ENCODE assay signal across 8 cellular contexts in the genomic region with DNA sequence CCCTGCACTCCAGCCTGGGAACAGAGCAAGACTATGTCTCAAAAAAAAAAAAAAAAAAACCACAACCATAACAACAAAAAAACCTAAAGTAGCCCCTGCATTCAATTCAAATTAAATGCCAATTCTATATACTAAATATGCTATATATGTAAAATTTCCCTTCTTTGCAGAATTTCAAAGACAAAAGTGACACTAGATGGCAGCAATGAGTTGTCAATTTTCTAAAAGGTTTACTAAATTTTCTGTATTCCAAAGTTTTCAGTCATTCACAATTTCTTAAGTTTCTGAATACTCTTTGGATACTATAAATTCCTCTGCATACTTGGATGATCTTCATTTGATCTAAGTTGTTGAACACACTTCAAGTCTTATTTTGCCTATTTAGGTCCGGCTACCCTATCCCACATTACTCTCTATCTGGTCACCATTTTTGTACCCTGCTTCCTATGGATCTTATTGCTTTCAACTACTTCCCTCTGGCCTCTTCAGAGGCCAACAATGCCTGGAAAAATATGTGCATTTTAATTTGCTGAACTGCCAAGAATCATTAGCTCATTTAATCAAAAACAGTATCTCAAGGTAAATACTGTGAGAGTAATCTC. TPM values are rescaled to one million over a fixed set of nuclear protein-coding genes. Genes with fewer than 3 reads are reported as not detected.
DNase-seq lines count a peak whose midpoint lies in the region; TF ChIP-seq lines count a peak whose summit lies in the region.

No MANE protein-coding gene starts in this region.

- no peak overlapping the region for H3K4me3 ChIP-seq in MG63
- H3K4me3 ChIP-seq in sigmoid colon, result no peak overlapping the region

- H3K27me3 ChIP-seq in MG63 (no peaks in the 10 kb centered on the region), sigmoid colon (no peaks in the 10 kb centered on the region)

- peak; percentile 15 for DNase-seq in NCI-H510A treated with DMSO at 0.1 percent for 48 hours (lab: John Stamatoyannopoulos, UW)
- no peak for DNase-seq in NCI-H510A (lab: John Stamatoyannopoulos, UW)
- DNase-seq in NCI-H1694 treated with DMSO at 0.1 percent for 48 hours (lab: John Stamatoyannopoulos, UW), result peak; percentile 14
- DNase-seq in dermis blood vessel endothelial cell, result peak; percentile 56
- DNase-seq in progenitor cell of endocrine pancreas (ENCODE audit: low spot score, unreplicated experiment), result no peak
- DNase-seq in NCI-H226, result no peak
- no peak for DNase-seq in MG63
- no peak for DNase-seq in sigmoid colon

- H3K4me1 ChIP-seq in sigmoid colon, result peaks cover 0 to 43% (median 31%) of the 10 kb centered on the region in 4 donors

- whole genome bisulfite sequencing in sigmoid colon, 2 donors, result 79 to 88% methylated on average over 1 of the region's 1 CpG

- H3K9me3 Mint-ChIP-seq in progenitor cell of endocrine pancreas (ENCODE audit: low read depth), result no peaks in the 10 kb centered on the region

- TF ChIP-seq EP300 in sigmoid colon (IDR thresholded peaks at IDR 0.05), result no peak

- TF ChIP-seq POLR2A in sigmoid colon (IDR thresholded peaks at IDR 0.05), result no peak

- TF ChIP-seq CTCF in progenitor cell of endocrine pancreas (IDR thresholded peaks at IDR 0.05; ENCODE audit: unreplicated experiment) (peak; percentile 51), sigmoid colon (IDR thresholded peaks at IDR 0.05) (no peak)

- no peak overlapping the region for H3K27ac Mint-ChIP-seq in progenitor cell of endocrine pancreas

- H3K4me3 Mint-ChIP-seq in progenitor cell of endocrine pancreas (ENCODE audit: low read depth), result no peak overlapping the region

- no peak overlapping the region for H3K27ac ChIP-seq in sigmoid colon

- no peaks in the 10 kb centered on the region for H3K27me3 Mint-ChIP-seq in progenitor cell of endocrine pancreas

- peaks cover 26% of the 10 kb centered on the region for H3K36me3 Mint-ChIP-seq in progenitor cell of endocrine pancreas (ENCODE audit: insufficient read depth)

- no peaks in the 10 kb centered on the region for H3K9me3 ChIP-seq in MG63
- no peaks in the 10 kb centered on the region for H3K9me3 ChIP-seq in sigmoid colon

- peaks cover 19% of the 10 kb centered on the region for H3K4me1 Mint-ChIP-seq in progenitor cell of endocrine pancreas (ENCODE audit: low read depth)

- intact Hi-C loops in sigmoid colon (cut with DNase I), result no loop called here

- H3K36me3 ChIP-seq in MG63 (peaks cover 89% of the 10 kb centered on the region), sigmoid colon (peaks cover 0 to 23% (median 2%) of the 10 kb centered on the region in 4 donors)

RNA-seq across cellular contexts. Expression of a gene that starts 27.9 kb away (rescaled TPM):
- 601 and 625 TPM in 2 replicates for total RNA-seq in dermis blood vessel endothelial cell
- 676 and 690 TPM in 2 replicates for total RNA-seq in progenitor cell of endocrine pancreas
- 994 and 1,287 TPM in 2 replicates for total RNA-seq in MG63 (2014; rRNA removed; shearing (Covaris generic); ENCODE audit: low replicate concordance)
- total RNA-seq in sigmoid colon, result 100 to 1,000 TPM; 365 to 449 (median 404) TPM
- polyA plus RNA-seq in sigmoid colon, result 100 to 1,000 TPM; 369 to 645 (median 419) TPM

RNA-seq across cellular contexts. Expression of a gene that starts 38.6 kb away (rescaled TPM):
- 0.33 TPM in 1 of 2 replicates, not detected in the other for total RNA-seq in dermis blood vessel endothelial cell
- 0.19 and 0.58 TPM in 2 replicates for total RNA-seq in progenitor cell of endocrine pancreas
- not detected in 2 replicates for total RNA-seq in MG63 (2014; rRNA removed; shearing (Covaris generic); ENCODE audit: low replicate concordance)
- total RNA-seq in sigmoid colon, result under 1 TPM in 1 of 4 donors, not detected in 3; 0.27 TPM
- polyA plus RNA-seq in sigmoid colon, result under 1 TPM; 0.25 to 0.60 (median 0.46) TPM

Comparison
In these comparisons a context has a peak if more than half of its experiments do, and no peak if none do; other contexts are left out.
1. DNase-seq: peak in NCI-H510A treated with DMSO at 0.1 percent for 48 hours (single experiment), NCI-H1694 treated with DMSO at 0.1 percent for 48 hours (single experiment) and dermis blood vessel endothelial cell (single experiment); none in NCI-H510A (single experiment), progenitor cell of endocrine pancreas (single experiment), NCI-H226 (single experiment), MG63 (single experiment) and sigmoid colon (single experiment).